Comparison of ENCODE assay signal across 8 cellular contexts in the genomic region with DNA sequence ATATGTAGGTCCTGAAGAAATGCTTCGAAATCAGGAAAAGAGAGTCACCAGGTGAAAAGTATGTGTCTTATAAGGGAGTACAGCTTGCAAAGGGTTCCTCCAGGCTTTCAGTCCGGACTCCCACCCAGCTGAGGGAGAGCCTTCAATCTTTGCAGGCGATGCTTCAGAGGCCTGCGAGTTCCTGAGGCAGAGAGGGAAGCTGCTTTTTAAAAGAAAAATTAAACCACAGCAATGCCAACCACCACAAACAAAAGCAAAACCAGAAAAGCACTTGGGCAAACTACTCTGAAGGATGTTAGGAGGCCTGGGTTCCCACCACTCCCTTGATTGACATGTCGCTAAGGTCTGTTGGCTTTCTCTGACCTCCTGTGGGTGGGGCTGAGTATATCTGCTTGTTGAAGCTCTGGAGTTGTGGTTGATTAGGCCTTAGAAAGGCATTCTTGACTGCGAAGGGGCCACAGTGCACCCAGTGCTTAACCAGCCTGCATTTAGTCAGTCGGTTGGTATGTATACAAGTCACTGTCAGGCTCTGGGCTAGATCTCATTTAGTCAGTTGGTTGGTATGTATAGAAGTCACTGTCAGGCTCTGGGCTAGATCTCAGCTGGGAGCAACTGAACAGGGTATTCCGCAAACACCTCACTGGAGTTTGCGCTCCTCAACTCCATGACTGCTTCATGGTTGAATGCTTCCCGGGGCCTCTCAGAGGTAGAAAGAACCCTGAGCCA. TPM values are rescaled to one million over a fixed set of nuclear protein-coding genes. Genes with fewer than 3 reads are reported as not detected.
DNase-seq lines count a peak whose midpoint lies in the region; ATAC-seq and TF ChIP-seq lines count a peak whose summit lies in the region.

No MANE protein-coding gene starts in this region.

- H3K4me2 ChIP-seq in MM.1S (ENCODE audit: low read depth, low read length): peak overlapping the region; percentile 92
- peak overlapping the region; percentile 98 for H3K4me2 ChIP-seq in smooth muscle cell

- 25% methylated on average over 10 of the region's 10 CpGs for WGBS in smooth muscle cell (ENCODE audit: low lambda C conversion rate)

- peaks cover 39% of the 10 kb centered on the region for H3K79me2 ChIP-seq in MM.1S (ENCODE audit: low read length)
- no peaks in the 10 kb centered on the region for H3K79me2 ChIP-seq in smooth muscle cell (ENCODE audit: low read depth)

- H2AFZ ChIP-seq in MM.1S (ENCODE audit: low read length) (peak overlapping the region; percentile 80), smooth muscle cell (ENCODE audit: low read depth) (peak overlapping the region; percentile 89)

- ATAC-seq in HG03520 (IDR thresholded peaks at IDR 0.05; ENCODE audit: unreplicated experiment): no peak

- no peaks in the 10 kb centered on the region for H3K9me2 ChIP-seq in MM.1S (replicated peaks; ENCODE audit: insufficient read depth, low read length)

- peaks cover 19% of the 10 kb centered on the region for H3F3A ChIP-seq in MM.1S (ENCODE audit: insufficient read depth, low read length)
- peaks cover 6% of the 10 kb centered on the region for H3F3A ChIP-seq in smooth muscle cell (ENCODE audit: low read depth)

- H3K9ac ChIP-seq in MM.1S (ENCODE audit: low read length) (peak overlapping the region; percentile 50), smooth muscle cell (ENCODE audit: low read depth) (peak overlapping the region; percentile 71)

- peaks cover 18% of the 10 kb centered on the region for H3K4me1 ChIP-seq in MM.1S (ENCODE audit: low read length)
- peaks cover 13% of the 10 kb centered on the region for H3K4me1 ChIP-seq in smooth muscle cell (ENCODE audit: low read depth)

- no peaks in the 10 kb centered on the region for H3K27me3 ChIP-seq in MM.1S (replicated peaks; ENCODE audit: insufficient read depth, low read length)
- H3K27me3 ChIP-seq in smooth muscle cell (ENCODE audit: low read depth): no peaks in the 10 kb centered on the region

- H4K20me1 ChIP-seq in MM.1S (ENCODE audit: insufficient read depth, low read length): no peaks in the 10 kb centered on the region
- H4K20me1 ChIP-seq in smooth muscle cell (ENCODE audit: low read depth): no peaks in the 10 kb centered on the region

- H3K4me3 ChIP-seq in MM.1S (ENCODE audit: low read length) (peak overlapping the region; percentile 70), smooth muscle cell (peak overlapping the region; percentile 65)

- TF ChIP-seq CTCF in MM.1S (IDR thresholded peaks at IDR 0.05; ENCODE audit: low read length): no peak
- TF ChIP-seq CTCF in smooth muscle cell (IDR thresholded peaks at IDR 0.05; ENCODE audit: borderline replicate concordance, insufficient read depth, poor library complexity, severe bottlenecking): no peak

- H3K9me3 ChIP-seq in MM.1S (replicated peaks; ENCODE audit: insufficient read depth, low read length) (no peaks in the 10 kb centered on the region), smooth muscle cell (replicated peaks; ENCODE audit: low read depth) (no peaks in the 10 kb centered on the region)

- H3K36me3 ChIP-seq in MM.1S (replicated peaks; ENCODE audit: insufficient read depth, low read length) (0 out of 2 replicates have a peak, but pooled peaks cover 4% of the 10 kb centered on the region), smooth muscle cell (ENCODE audit: low read depth) (no peaks in the 10 kb centered on the region)

- DNase-seq in NCI-H510A treated with DMSO at 0.1 percent for 48 hours (lab: John Stamatoyannopoulos, UW) (peak; percentile 46), NCI-H510A (lab: John Stamatoyannopoulos, UW) (no peak), MM.1S (peak; percentile 94), germinal center (ENCODE audit: low spot score) (peak; percentile 72), smooth muscle cell (lab: John Stamatoyannopoulos, UW; ENCODE audit: unreplicated experiment) (peak; percentile 21), NCI-H2227 treated with DMSO at 0.1 percent for 48 hours (lab: John Stamatoyannopoulos, UW) (no peak)
- DNase-seq in activated T-cell treated with anti-CD3 and anti-CD28 coated beads, Interleukin-2, amount 50 U/mL, for 48 hours: peak; percentile 50 to 55

- H3K27ac ChIP-seq in MM.1S (ENCODE audit: low read length) (peak overlapping the region; percentile 60), smooth muscle cell (ENCODE audit: low read depth) (peak overlapping the region; percentile 94)

RNA-seq across cellular contexts. Expression of a gene that starts 1.2 kb away (rescaled TPM):
- 17.2 and 22.5 TPM in 2 replicates for total RNA-seq in smooth muscle cell
- polyA plus RNA-seq in smooth muscle cell: 9.3 and 13.3 TPM in 2 replicates

RNA-seq across cellular contexts. Expression of a gene that starts 3.2 kb away (rescaled TPM):
- 4.2 and 6.8 TPM in 2 replicates for total RNA-seq in smooth muscle cell
- 4.9 and 7.6 TPM in 2 replicates for polyA plus RNA-seq in smooth muscle cell

Comparison
In these comparisons a context has a peak if more than half of its experiments do, and no peak if none do; other contexts are left out.
1. DNase-seq: peak in NCI-H510A treated with DMSO at 0.1 percent for 48 hours (single experiment), MM.1S (single experiment), activated T-cell treated with anti-CD3 and anti-CD28 coated beads, Interleukin-2, amount 50 U/mL, for 48 hours (2 of 2), germinal center (single experiment) and smooth muscle cell (single experiment); none in NCI-H510A (single experiment) and NCI-H2227 treated with DMSO at 0.1 percent for 48 hours (single experiment).